Comparison of ENCODE assay signal across 8 cellular contexts in the genomic region with DNA sequence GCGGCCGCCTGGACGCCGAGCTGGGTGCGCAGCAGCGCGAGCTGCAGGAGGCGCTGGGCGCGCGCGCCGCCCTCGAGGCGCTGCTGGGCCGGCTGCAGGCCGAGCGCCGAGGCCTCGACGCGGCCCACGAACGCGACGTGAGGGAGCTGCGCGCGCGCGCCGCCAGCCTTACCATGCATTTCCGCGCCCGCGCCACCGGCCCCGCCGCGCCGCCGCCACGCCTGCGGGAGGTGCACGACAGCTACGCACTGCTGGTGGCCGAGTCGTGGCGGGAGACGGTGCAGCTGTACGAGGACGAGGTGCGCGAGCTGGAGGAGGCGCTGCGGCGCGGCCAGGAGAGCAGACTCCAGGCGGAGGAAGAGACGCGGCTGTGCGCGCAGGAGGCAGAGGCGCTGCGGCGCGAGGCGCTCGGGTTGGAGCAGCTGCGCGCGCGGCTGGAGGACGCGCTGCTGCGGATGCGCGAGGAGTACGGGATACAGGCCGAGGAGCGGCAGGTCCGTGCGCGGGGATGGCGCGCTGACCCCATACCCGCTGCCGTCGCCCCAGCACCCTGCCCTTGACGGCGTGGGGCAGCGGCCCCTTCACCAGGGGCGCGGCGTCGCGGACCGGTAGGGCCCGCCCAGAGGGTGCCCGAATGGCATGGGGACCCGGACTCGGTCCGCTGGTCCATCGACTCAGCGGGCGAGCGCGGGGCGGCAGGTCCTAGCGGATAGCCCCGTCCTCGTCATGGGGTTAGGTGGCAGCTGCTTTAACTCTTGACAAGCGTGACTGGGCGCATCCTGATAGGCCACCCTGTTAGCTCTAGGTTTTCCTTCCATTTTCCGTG. TPM values are rescaled to one million over a fixed set of nuclear protein-coding genes. Genes with fewer than 3 reads are reported as not detected.
DNase-seq lines count a peak whose midpoint lies in the region; ATAC-seq, FAIRE-seq and TF ChIP-seq lines count a peak whose summit lies in the region.

No MANE protein-coding gene starts in this region.

- intact Hi-C loops in dorsolateral prefrontal cortex (cut with DNase I) = loop anchor here (1.0 to 10.0 kb wide), 3 partner anchors 18 to 459 kb away; a partner anchor contains a TSS

- 3 to 4% methylated on average over 85 to 115 of the region's 115 CpGs for WGBS in lung, 2 donors

- H3K4me1 ChIP-seq in CD4-positive, CD25-positive, alpha-beta regulatory T cell (ENCODE audit: control insufficient read depth, insufficient read depth, low read length, poor library complexity, severe bottlenecking) = no peaks in the 10 kb centered on the region
- peaks cover 8 to 14% of the 10 kb centered on the region in 2 donors for H3K4me1 ChIP-seq in lung (ENCODE audit: control insufficient read depth in 2 of 2, insufficient read depth in 2 of 2, low read length in 2 of 2)

- TF ChIP-seq CTCF in dorsolateral prefrontal cortex (IDR thresholded peaks at IDR 0.05 in 54 of 56, conservative IDR thresholded peaks at IDR 0.05 in 2 of 56; ENCODE audit: low read depth in 1 of 56, partially characterized antibody in 56 of 56) = peak in 20 of 56 donors; percentile 6 to 34 (median 16)
- TF ChIP-seq CTCF in lung (IDR thresholded peaks at IDR 0.05; ENCODE audit: control extremely low read depth, extremely low read depth) = no peak

- H3K4me3 Mint-ChIP-seq in CD4-positive, CD25-positive, alpha-beta regulatory T cell = peak overlapping the region; percentile 0 to 75 (median 59)
- peak overlapping the region; percentile 46 to 72 (median 58) for H3K4me3 Mint-ChIP-seq in T-cell
- H3K4me3 Mint-ChIP-seq in stimulated activated naive B cell treated with anti-CD40 and anti-IgM and Interleukin-4, amounts not matched to agents 10 μg/mL and 1 μg/mL and 100 μg/mL, for 72 hours = peak overlapping the region; percentile 41 to 78

- peaks cover 15% of the 10 kb centered on the region for H3K27me3 ChIP-seq in CD4-positive, CD25-positive, alpha-beta regulatory T cell (ENCODE audit: control insufficient read depth, insufficient read depth, low read length)
- H3K27me3 ChIP-seq in dorsolateral prefrontal cortex = no peaks in the 10 kb centered on the region
- H3K27me3 ChIP-seq in lung (ENCODE audit: control insufficient read depth, insufficient read depth) = peaks cover 2% of the 10 kb centered on the region

- no peaks in the 10 kb centered on the region for H3K9me3 ChIP-seq in CD4-positive, CD25-positive, alpha-beta regulatory T cell (ENCODE audit: control insufficient read depth in 2 of 2, low read length in 2 of 2)
- peaks cover 0 to 3% of the 10 kb centered on the region in 2 donors for H3K9me3 ChIP-seq in lung (ENCODE audit: control insufficient read depth in 2 of 2, insufficient read depth in 1 of 2, low read length in 1 of 2)

- FAIRE-seq in urothelium cell line (lab: Jason Lieb, UNC) = no peak

- no peaks in the 10 kb centered on the region for H3K36me3 ChIP-seq in CD4-positive, CD25-positive, alpha-beta regulatory T cell (ENCODE audit: control insufficient read depth, insufficient read depth, low read length)
- H3K36me3 ChIP-seq in lung (ENCODE audit: control insufficient read depth in 2 of 2, insufficient read depth in 2 of 2, low read length in 2 of 2) = no peaks in the 10 kb centered on the region

- H3K27me3 Mint-ChIP-seq in CD4-positive, CD25-positive, alpha-beta regulatory T cell = peaks cover 44% of the 10 kb centered on the region
- peaks cover 27 to 38% of the 10 kb centered on the region in 2 donors for H3K27me3 Mint-ChIP-seq in T-cell
- peaks cover 41 to 60% of the 10 kb centered on the region in 2 donors for H3K27me3 Mint-ChIP-seq in stimulated activated naive B cell treated with anti-CD40 and anti-IgM and Interleukin-4, amounts not matched to agents 10 μg/mL and 1 μg/mL and 100 μg/mL, for 72 hours

- CTCF ChIA-PET in T-cell (lab: Charles Lee) = interaction anchor here (0.7 to 0.9 kb wide), 2 partner anchors 8 to 599 kb away, joined by 3 read pairs; no protein-coding TSS in a partner anchor

- no peak overlapping the region for H3K27ac ChIP-seq in CD4-positive, CD25-positive, alpha-beta regulatory T cell (ENCODE audit: insufficient read depth, low read length, poor library complexity, severe bottlenecking)
- H3K27ac ChIP-seq in dorsolateral prefrontal cortex (peak overlapping the region in 57 of 59 donors; percentile 19 to 97 (median 85)), lung (ENCODE audit: low read depth in 1 of 2, low read length in 1 of 2) (peak overlapping the region; percentile 77 to 92)

- ATAC-seq in CD4-positive, CD25-positive, alpha-beta regulatory T cell (ENCODE audit: low read depth in 2 of 2) = peak; percentile 31 to 41
- ATAC-seq in GM19395 (IDR thresholded peaks at IDR 0.05; ENCODE audit: unreplicated experiment) (peak; percentile 46), HG03520 (IDR thresholded peaks at IDR 0.05; ENCODE audit: unreplicated experiment) (peak; percentile 29), T-cell (replicated peaks in 1 of 4) (peak; percentile 47 to 60 (median 50)), lung (ENCODE audit: insufficient read depth, low FRiP score) (no peak)
- peak; percentile 43 to 51 for ATAC-seq in stimulated activated naive B cell treated with anti-CD40 and anti-IgM and Interleukin-4, amounts not matched to agents 10 μg/mL and 1 μg/mL and 100 μg/mL, for 72 hours (replicated peaks)

- peak in 2 of 3 donors; percentile 13 to 60 for DNase-seq in CD4-positive, CD25-positive, alpha-beta regulatory T cell
- DNase-seq in T-cell (peak in 19 of 34 experiments; percentile 2 to 37 (median 19)), dorsolateral prefrontal cortex (peak in 7 of 10 donors; percentile 53 to 77 (median 65)), lung (ENCODE audit: low spot score) (no peak), urothelium cell line (ENCODE audit: low spot score) (no peak)
- DNase-seq in stimulated activated naive B cell treated with anti-CD40 and anti-IgM and Interleukin-4, amounts not matched to agents 10 μg/mL and 1 μg/mL and 100 μg/mL, for 72 hours = peak; percentile 6

- no peak overlapping the region for H3K27ac Mint-ChIP-seq in CD4-positive, CD25-positive, alpha-beta regulatory T cell
- H3K27ac Mint-ChIP-seq in T-cell = peak overlapping the region in 1 of 2 donors; percentile 54
- no peak overlapping the region for H3K27ac Mint-ChIP-seq in stimulated activated naive B cell treated with anti-CD40 and anti-IgM and Interleukin-4, amounts not matched to agents 10 μg/mL and 1 μg/mL and 100 μg/mL, for 72 hours

- H3K4me3 ChIP-seq in CD4-positive, CD25-positive, alpha-beta regulatory T cell (ENCODE audit: low read depth, low read length) = no peak overlapping the region
- peak overlapping the region; percentile 53 to 83 (median 74) for H3K4me3 ChIP-seq in dorsolateral prefrontal cortex
- peak overlapping the region; percentile 63 for H3K4me3 ChIP-seq in lung

- peaks cover 0 to 3% (median 0%) of the 10 kb centered on the region in 7 donors for H3K9me3 Mint-ChIP-seq in CD4-positive, CD25-positive, alpha-beta regulatory T cell
- no peaks in the 10 kb centered on the region for H3K9me3 Mint-ChIP-seq in T-cell
- no peaks in the 10 kb centered on the region for H3K9me3 Mint-ChIP-seq in stimulated activated naive B cell treated with anti-CD40 and anti-IgM and Interleukin-4, amounts not matched to agents 10 μg/mL and 1 μg/mL and 100 μg/mL, for 72 hours

- POLR2A ChIA-PET in T-cell (lab: Charles Lee) = interaction anchor here in 1 of 2 donors (0.6 kb wide), 1 partner anchor 12 kb away, joined by 3 read pairs; no protein-coding TSS in a partner anchor

- peaks cover 0 to 9% (median 4%) of the 10 kb centered on the region in 4 donors for H3K4me1 Mint-ChIP-seq in CD4-positive, CD25-positive, alpha-beta regulatory T cell
- H3K4me1 Mint-ChIP-seq in T-cell = peaks cover 6 to 23% (median 17%) of the 10 kb centered on the region in 3 donors
- peaks cover 4 to 12% of the 10 kb centered on the region in 2 donors for H3K4me1 Mint-ChIP-seq in stimulated activated naive B cell treated with anti-CD40 and anti-IgM and Interleukin-4, amounts not matched to agents 10 μg/mL and 1 μg/mL and 100 μg/mL, for 72 hours

- no peaks in the 10 kb centered on the region for H3K36me3 Mint-ChIP-seq in CD4-positive, CD25-positive, alpha-beta regulatory T cell
- H3K36me3 Mint-ChIP-seq in T-cell = no peaks in the 10 kb centered on the region
- H3K36me3 Mint-ChIP-seq in stimulated activated naive B cell treated with anti-CD40 and anti-IgM and Interleukin-4, amounts not matched to agents 10 μg/mL and 1 μg/mL and 100 μg/mL, for 72 hours = no peaks in the 10 kb centered on the region

RNA-seq across cellular contexts. Expression of a gene that starts 0.8 kb away (rescaled TPM):
- total RNA-seq in CD4-positive, CD25-positive, alpha-beta regulatory T cell = 1.8 TPM
- under 1 TPM in 2 of 4 donors, not detected in 2; 0.13 to 0.41 TPM for polyA plus RNA-seq in CD4-positive, CD25-positive, alpha-beta regulatory T cell
- total RNA-seq in T-cell = 1 to 10 TPM; 3.7 to 7.3 (median 4.2) TPM
- total RNA-seq in dorsolateral prefrontal cortex = 100 to 1,000 TPM in 13 of 120 experiments, 10 to 100 TPM in 107; 54.7 to 162 (median 78.7) TPM
- 10 to 100 TPM; 13.8 to 21.3 TPM for total RNA-seq in lung
- 1 to 10 TPM; 5.3 to 8.0 TPM for polyA plus RNA-seq in lung

Comparison
In these comparisons a context has a peak if more than half of its experiments do, and no peak if none do; other contexts are left out.
1. DNase-seq: peak in CD4-positive, CD25-positive, alpha-beta regulatory T cell (2 of 3), T-cell (19 of 34), dorsolateral prefrontal cortex (7 of 10) and stimulated activated naive B cell treated with anti-CD40 and anti-IgM and Interleukin-4, amounts not matched to agents 10 μg/mL and 1 μg/mL and 100 μg/mL, for 72 hours (single experiment); none in lung (single experiment) and urothelium cell line (single experiment).
2. Peak in every context shown above with its lines, with median percentiles within 50 percentile points of each other: H3K4me3 Mint-ChIP-seq.